In genomic region chr9:5886114-5886939, GRCh38 we compare ENCODE assay signal across 9 cellular contexts. TPM values are rescaled to one million over a fixed set of nuclear protein-coding genes. Genes with fewer than 3 reads are reported as not detected.
A peak's percentile ranks its signal among the peaks of the same experiment; 100 is the strongest.
DNase-seq lines count a peak whose midpoint lies in the region; ATAC-seq lines count a peak whose summit lies in the region.
"Had no signal": no experiment of that assay in that cellular context is flagged by ENCODE, and none has a peak within 500 bp of the region (broad histone marks: within the 10 kb centered on the region; RNA-seq: fewer than 3 reads in every experiment).

No MANE protein-coding gene starts in this region.

- no peaks in the 10 kb centered on the region for H3K27me3 Mint-ChIP-seq in effector memory CD8-positive, alpha-beta T cell

- ATAC-seq in GM19372 (IDR thresholded peaks at IDR 0.05; ENCODE audit: low read depth, unreplicated experiment): peak; percentile 94
- ATAC-seq in HG03457 (IDR thresholded peaks at IDR 0.05; ENCODE audit: unreplicated experiment): peak; percentile 81
- peak; percentile 100 for ATAC-seq in effector memory CD8-positive, alpha-beta T cell (replicated peaks)

- H3K27ac Mint-ChIP-seq in effector memory CD8-positive, alpha-beta T cell: no peak overlapping the region

- peaks cover 5% of the 10 kb centered on the region in 2 donors for H3K4me1 Mint-ChIP-seq in effector memory CD8-positive, alpha-beta T cell (ENCODE audit: low read depth in 2 of 2)

- no peaks in the 10 kb centered on the region for H3K36me3 Mint-ChIP-seq in effector memory CD8-positive, alpha-beta T cell (ENCODE audit: insufficient read depth)

- H3K9me3 Mint-ChIP-seq in effector memory CD8-positive, alpha-beta T cell: no peaks in the 10 kb centered on the region

- peak; percentile 82 for DNase-seq in COLO668 (lab: John Stamatoyannopoulos, UW; ENCODE audit: unreplicated experiment)
- peak; percentile 45 for DNase-seq in NCI-H748 treated with DMSO at 0.1 percent for 48 hours (lab: John Stamatoyannopoulos, UW)
- peak; percentile 48 to 65 for DNase-seq in activated CD8-positive, alpha-beta memory T cell treated with anti-CD3 and anti-CD28 coated beads for 1 hour (ENCODE audit: extremely low read depth in 1 of 2, low read depth in 1 of 2)
- DNase-seq in effector memory CD8-positive, alpha-beta T cell: peak; percentile 74 to 77 (median 76)
- DNase-seq in mucosa of gallbladder (ENCODE audit: low spot score): peak; percentile 76
- DNase-seq in stimulated activated CD8-positive, alpha-beta memory T cell treated with anti-CD3 and anti-CD28 coated beads, Interleukin-7, amount 100 ng/mL, for 1 hour (ENCODE audit: low read depth in 2 of 2): peak; percentile 54 to 72

- no peak overlapping the region for H3K4me3 Mint-ChIP-seq in effector memory CD8-positive, alpha-beta T cell

RNA-seq across cellular contexts. Expression of gene MLANA, which starts 4.4 kb away (rescaled TPM):
- not detected for total RNA-seq in mucosa of gallbladder
- total RNA-seq: activated CD8-positive, alpha-beta memory T cell treated with anti-CD3 and anti-CD28 coated beads for 36 hours had no signal

RNA-seq across cellular contexts. Expression of gene ERMP1, which starts 53.4 kb away (rescaled TPM):
- total RNA-seq in mucosa of gallbladder: 61.3 TPM

Comparison
In these comparisons a context has a peak if more than half of its experiments do, and no peak if none do; other contexts are left out.
1. Peak in every context shown above with its lines: DNase-seq and ATAC-seq.